In the genomic region with DNA sequence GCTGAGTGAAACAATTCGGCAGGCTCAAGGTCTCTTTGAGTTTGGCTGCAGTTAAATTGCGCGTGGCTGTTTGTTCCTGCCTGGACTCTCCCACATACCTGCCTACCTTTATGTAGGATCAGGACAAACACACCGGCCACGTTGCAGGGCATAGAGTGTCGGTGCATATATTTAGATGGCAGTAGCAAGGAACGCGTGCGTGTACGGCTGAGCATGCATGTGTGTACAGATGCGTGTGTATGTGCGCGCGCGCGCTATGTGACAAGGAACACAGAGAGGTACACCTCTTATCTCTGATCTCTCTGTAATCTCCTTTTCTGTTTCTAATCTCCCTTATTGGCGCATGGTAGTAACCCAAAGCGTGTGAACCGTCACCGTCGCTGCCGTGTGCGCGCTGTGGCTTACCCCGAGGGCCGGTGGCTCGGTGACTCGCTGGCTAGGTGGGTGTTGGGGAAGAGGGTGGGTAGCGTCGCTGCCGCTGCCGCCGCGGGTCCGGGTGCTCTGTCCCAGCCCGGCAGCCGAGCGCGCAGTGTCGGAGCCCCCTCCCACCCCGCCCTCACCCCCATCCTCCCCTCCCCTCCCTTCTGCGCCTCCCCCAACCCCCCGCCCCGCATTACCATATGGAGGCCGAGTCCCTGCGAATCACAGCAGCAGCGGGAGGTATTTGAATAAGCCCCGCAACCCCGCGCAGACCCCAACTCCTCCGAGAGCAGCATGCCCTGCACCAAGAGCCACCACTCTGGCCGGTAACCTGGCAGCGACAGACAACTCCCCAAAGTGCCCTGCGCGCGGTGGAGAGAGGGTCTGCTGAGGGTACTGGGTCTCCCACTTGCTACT, we compare ENCODE assay signal across 12 cellular contexts.
DNase-seq lines count a peak whose midpoint lies in the region; ATAC-seq and TF ChIP-seq lines count a peak whose summit lies in the region.
"Had no signal": no experiment of that assay in that cellular context is flagged by ENCODE, and none has a peak within 500 bp of the region (broad histone marks: within the 10 kb centered on the region; RNA-seq: fewer than 3 reads in every experiment).

No MANE protein-coding gene starts in this region.

- H3K4me1 ChIP-seq in H9 (ENCODE audit: insufficient read depth, low read length) (0 out of 2 replicates have a peak, but pooled peaks cover 2% of the 10 kb centered on the region), iPS DF 6.9 (ENCODE audit: control insufficient read depth, insufficient read depth, low read length) (peaks cover 5% of the 10 kb centered on the region), suprapubic skin (peaks cover 40% of the 10 kb centered on the region), ascending aorta (peaks cover 4 to 15% of the 10 kb centered on the region in 2 donors)

- intact Hi-C loops in ascending aorta (cut with DNase I) = no loop called here

- H4K20me1 ChIP-seq in H9 (ENCODE audit: control insufficient read depth, insufficient read depth, insufficient read length) = no peaks in the 10 kb centered on the region

- DNase-seq in H9 (peak; percentile 78), WERI-Rb-1 (peak; percentile 73), iPS DF 6.9 (ENCODE audit: low read depth, low spot score) (no peak), suprapubic skin (ENCODE audit: low spot score in 2 of 2) (no peak), foreskin fibroblast (no peak), ascending aorta (ENCODE audit: low spot score in 2 of 2) (no peak)
- DNase-seq: activated CD8-positive, alpha-beta T cell treated with anti-CD3 and anti-CD28 coated beads for 36 hours; tibial artery had no signal

- H3K4me3 Mint-ChIP-seq in H9 = peak overlapping the region; percentile 38 to 68
- H3K4me3 Mint-ChIP-seq: activated CD8-positive, alpha-beta T cell treated with anti-CD3 and anti-CD28 coated beads for 36 hours had no signal

- no peak for TF ChIP-seq EP300 in suprapubic skin (IDR thresholded peaks at IDR 0.05)

- no peak overlapping the region for H3K27ac Mint-ChIP-seq in H9
- H3K27ac Mint-ChIP-seq: activated CD8-positive, alpha-beta T cell treated with anti-CD3 and anti-CD28 coated beads for 36 hours had no signal

- no peak overlapping the region for H3K4ac ChIP-seq in H9 (ENCODE audit: low read depth, low read length)

- H3K27ac ChIP-seq in 22Rv1 (peak overlapping the region; percentile 77), H9 (ENCODE audit: insufficient read length, low read depth, low read length) (no peak overlapping the region), WERI-Rb-1 (peak overlapping the region; percentile 21; the same call in 1 of the 2 replicates), iPS DF 6.9 (ENCODE audit: low read length) (no peak overlapping the region), suprapubic skin (no peak overlapping the region), ascending aorta (no peak overlapping the region)
- H3K27ac ChIP-seq: BLaER1 treated with 17β-estradiol and CSF1 and Interleukin-3, amounts not matched to agents 10 nM and 100 nM; tibial artery had no signal

- TF ChIP-seq CTCF in 22Rv1 (IDR thresholded peaks at IDR 0.05) (no peak), H9 (conservative IDR thresholded peaks at IDR 0.05) (no peak), WERI-Rb-1 (IDR thresholded peaks at IDR 0.05; ENCODE audit: low read depth, low read length) (no peak), suprapubic skin (IDR thresholded peaks at IDR 0.05) (no peak), foreskin fibroblast (IDR thresholded peaks at IDR 0.05; ENCODE audit: low read depth, low read length) (no peak), ascending aorta (IDR thresholded peaks at IDR 0.05) (no peak)

- no peak for TF ChIP-seq POLR2A in suprapubic skin (IDR thresholded peaks at IDR 0.05)

- no peak overlapping the region for H4K91ac ChIP-seq in H9 (ENCODE audit: insufficient read length, low read depth, low read length)

- no peak overlapping the region for H2AFZ ChIP-seq in H9 (ENCODE audit: low read length)

- H4K5ac ChIP-seq in H9 (ENCODE audit: insufficient read length, low read depth, low read length) = no peak overlapping the region

- no peak overlapping the region for H2BK15ac ChIP-seq in H9 (ENCODE audit: low read depth, low read length)

- no peak overlapping the region for H3K23ac ChIP-seq in H9 (ENCODE audit: insufficient read length, low read depth, low read length)

- H3K79me2 ChIP-seq in H9 (ENCODE audit: insufficient read depth, low read length) = no peaks in the 10 kb centered on the region

- H3K27me3 ChIP-seq in H9 (ENCODE audit: insufficient read depth, low read length) (peaks cover 74% of the 10 kb centered on the region), WERI-Rb-1 (ENCODE audit: insufficient read depth, low read depth, severe bottlenecking) (no peaks in the 10 kb centered on the region), iPS DF 6.9 (ENCODE audit: control insufficient read depth, insufficient read depth, low read length) (peaks cover 46% of the 10 kb centered on the region), suprapubic skin (peaks cover 100% of the 10 kb centered on the region), ascending aorta (peaks cover 59% of the 10 kb centered on the region)

- H3K79me1 ChIP-seq in H9 (ENCODE audit: insufficient read depth, low read depth, low read length, poor library complexity, severe bottlenecking) = no peaks in the 10 kb centered on the region

- ATAC-seq in HG03045 (IDR thresholded peaks at IDR 0.05; ENCODE audit: unreplicated experiment) = no peak
- ATAC-seq: activated CD8-positive, alpha-beta T cell treated with anti-CD3 and anti-CD28 coated beads for 36 hours; sciatic nerve had no signal

- H2BK12ac ChIP-seq in H9 (ENCODE audit: insufficient read length, low read depth, low read length) = no peak overlapping the region

- H3K9ac ChIP-seq in H9 (ENCODE audit: extremely low read depth, insufficient read length, low read length) = no peak overlapping the region
- H3K9ac ChIP-seq: BLaER1 treated with 17β-estradiol and CSF1 and Interleukin-3, amounts not matched to agents 10 nM and 100 nM had no signal

- H2AK5ac ChIP-seq in H9 (ENCODE audit: insufficient read length, low read length) = no peak overlapping the region

- H3K9me3 ChIP-seq in H9 (ENCODE audit: control insufficient read depth, low read depth, low read length) = no peaks in the 10 kb centered on the region
- no peaks in the 10 kb centered on the region for H3K9me3 ChIP-seq in WERI-Rb-1 (ENCODE audit: severe bottlenecking)
- no peaks in the 10 kb centered on the region for H3K9me3 ChIP-seq in iPS DF 6.9 (ENCODE audit: control insufficient read depth, insufficient read depth, low read length)
- no peaks in the 10 kb centered on the region for H3K9me3 ChIP-seq in suprapubic skin
- no peaks in the 10 kb centered on the region for H3K9me3 ChIP-seq in ascending aorta
- H3K9me3 ChIP-seq: tibial artery had no signal

- no peaks in the 10 kb centered on the region; the same call in 1 of the 2 replicates for H3K36me3 ChIP-seq in WERI-Rb-1
- no peaks in the 10 kb centered on the region for H3K36me3 ChIP-seq in iPS DF 6.9 (ENCODE audit: control insufficient read depth, insufficient read depth, low read length)
- no peaks in the 10 kb centered on the region for H3K36me3 ChIP-seq in suprapubic skin
- no peaks in the 10 kb centered on the region for H3K36me3 ChIP-seq in ascending aorta
- H3K36me3 ChIP-seq: BLaER1 treated with 17β-estradiol and CSF1 and Interleukin-3, amounts not matched to agents 10 nM and 100 nM; tibial artery had no signal

- H3K4me3 ChIP-seq in WERI-Rb-1 (ENCODE audit: low read depth, low read length) = peak overlapping the region; percentile 80
- H3K4me3 ChIP-seq in iPS DF 6.9 (ENCODE audit: low read length) = peak overlapping the region; percentile 28; the same call in 1 of the 2 replicates
- no peak overlapping the region for H3K4me3 ChIP-seq in suprapubic skin
- H3K4me3 ChIP-seq in foreskin fibroblast (ENCODE audit: low read depth in 1 of 2, low read length in 2 of 2) = no peak overlapping the region
- no peak overlapping the region for H3K4me3 ChIP-seq in ascending aorta
- H3K4me3 ChIP-seq: BLaER1 treated with 17β-estradiol and CSF1 and Interleukin-3, amounts not matched to agents 10 nM and 100 nM; tibial artery had no signal

- H3K56ac ChIP-seq in H9 (ENCODE audit: insufficient read length, low read depth, low read length) = no peak overlapping the region

- peak overlapping the region; percentile 53 for H3K4me2 ChIP-seq in H9 (ENCODE audit: insufficient read depth, insufficient read length, low read length)
- H3K4me2 ChIP-seq: BLaER1 treated with 17β-estradiol and CSF1 and Interleukin-3, amounts not matched to agents 10 nM and 100 nM had no signal

- no CpG with 5 or more reads among the region's 56 CpGs for WGBS in H9 (ENCODE audit: extremely low coverage, insufficient read length, low lambda C conversion rate)
- WGBS in iPS DF 6.9 (ENCODE audit: insufficient coverage, insufficient read length) = no CpG with 5 or more reads among the region's 56 CpGs
- WGBS in suprapubic skin = 11% methylated on average over 49 of the region's 56 CpGs

- H3K27me3 Mint-ChIP-seq in H9 (ENCODE audit: low read depth) = peaks cover 98% of the 10 kb centered on the region

- peaks cover 31% of the 10 kb centered on the region for H3K23me2 ChIP-seq in H9 (ENCODE audit: insufficient read length, low read depth, low read length, poor library complexity, severe bottlenecking)

- no peaks in the 10 kb centered on the region for H3K36me3 Mint-ChIP-seq in H9 (ENCODE audit: insufficient read depth in 1 of 3, low read depth in 3 of 3)

- no peak overlapping the region for H3K14ac ChIP-seq in H9 (ENCODE audit: insufficient read depth, low read length)

- H3K4me1 Mint-ChIP-seq in H9 = peaks cover 41 to 58% of the 10 kb centered on the region in 2 experiments

- no peak overlapping the region for H3T11ph ChIP-seq in H9 (ENCODE audit: low read length)

- H2BK120ac ChIP-seq in H9 (ENCODE audit: low read depth, low read length, poor library complexity, severe bottlenecking) = no peak overlapping the region

- H3K9me3 Mint-ChIP-seq in H9 = peaks cover 2 to 3% of the 10 kb centered on the region in 2 experiments; a peak in 2 of 5 replicates
- H3K9me3 Mint-ChIP-seq: activated CD8-positive, alpha-beta T cell treated with anti-CD3 and anti-CD28 coated beads for 36 hours had no signal

- H4K8ac ChIP-seq in H9 (replicated peaks; ENCODE audit: insufficient read length, low read depth, low read length) = no peak overlapping the region

- no peak overlapping the region for H2BK20ac ChIP-seq in H9 (ENCODE audit: low read depth, low read length, poor library complexity, severe bottlenecking)

- H3K18ac ChIP-seq in H9 (ENCODE audit: insufficient read length, low read depth, low read length) = no peak overlapping the region

- H2BK5ac ChIP-seq in H9 (ENCODE audit: insufficient read length, low read length) = no peak overlapping the region

Comparison
In these comparisons a context has a peak if more than half of its experiments do, and no peak if none do; other contexts are left out.
1. H3K27ac ChIP-seq: peak in 22Rv1 (single experiment) and WERI-Rb-1 (single experiment); none in H9 (single experiment), iPS DF 6.9 (single experiment), suprapubic skin (single experiment) and ascending aorta (0 of 2).
2. DNase-seq: peak in H9 (single experiment) and WERI-Rb-1 (single experiment); none in iPS DF 6.9 (single experiment), suprapubic skin (0 of 2), foreskin fibroblast (0 of 2) and ascending aorta (0 of 2).
3. H3K4me3 ChIP-seq: peak in WERI-Rb-1 (single experiment) and iPS DF 6.9 (single experiment); none in suprapubic skin (single experiment), foreskin fibroblast (0 of 2) and ascending aorta (0 of 2).